In genomic region chr17:17789410-17789809, GRCh38 we compare ENCODE assay signal across 1 cellular context.
TF ChIP-seq lines count a peak whose summit lies in the region.

No MANE protein-coding gene starts in this region.

TF ChIP-seq in SK-N-SH, 30 proteins besides CTCF, POLR2A, EP300 and RAD21 (continued from another document):
- TF ChIP-seq REST (IDR thresholded peaks at IDR 0.05; ENCODE audit: low read depth, low read length) (0 out of 2 replicates have a peak, but pooled peaks have one; percentile 14), SMC3 (IDR thresholded peaks at IDR 0.05; ENCODE audit: low read depth, low read length) (no peak), RFX5 (IDR thresholded peaks at IDR 0.05; ENCODE audit: low read length) (no peak)
